ENCODE assay signal across 25 cellular contexts in the genomic region with DNA sequence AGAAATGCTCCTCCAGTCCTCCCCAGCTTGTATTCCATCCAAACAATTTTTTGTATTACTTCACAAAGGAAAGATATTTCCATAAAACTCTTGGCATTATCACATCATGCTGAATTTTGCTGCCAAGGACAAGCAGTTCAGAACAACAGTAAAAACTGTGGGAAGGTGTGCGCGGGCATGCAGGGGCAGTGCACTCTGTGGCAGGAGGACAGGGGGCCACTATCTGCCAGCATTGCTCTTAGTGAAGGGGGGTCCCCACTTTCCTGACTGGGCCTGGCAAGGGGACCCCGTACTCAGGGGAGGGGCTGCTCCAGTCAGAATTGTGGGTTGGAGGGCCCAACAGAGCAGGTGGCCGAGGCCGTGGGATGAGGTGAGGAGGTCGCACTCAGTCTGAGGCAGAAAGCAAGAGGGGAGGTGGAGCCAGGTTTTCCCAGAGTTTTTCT. TPM values are rescaled to one million over a fixed set of nuclear protein-coding genes. Genes with fewer than 3 reads are reported as not detected.
DNase-seq lines count a peak whose midpoint lies in the region; TF ChIP-seq lines count a peak whose summit lies in the region.
"Had no signal": no experiment of that assay in that cellular context is flagged by ENCODE, and none has a peak within 500 bp of the region (broad histone marks: within the 10 kb centered on the region; RNA-seq: fewer than 3 reads in every experiment).

No MANE protein-coding gene starts in this region.

- intact Hi-C loops in left ventricle myocardium inferior (cut with micrococcal nuclease): no loop called here
- intact Hi-C loops in ovary (cut with DNase I): no loop called here
- intact Hi-C loops in tibial artery (cut with DNase I; ENCODE audit: low total_unique reads): no loop called here

- H3K4me2 ChIP-seq in MM.1S (ENCODE audit: low read depth, low read length): no peak overlapping the region

- H3K4me3 ChIP-seq in adipocyte (ENCODE audit: low read length) (no peak overlapping the region), left ventricle myocardium inferior (no peak overlapping the region), ovary (no peak overlapping the region), tibial artery (no peak overlapping the region), MM.1S (ENCODE audit: low read length) (no peak overlapping the region)
- H3K4me3 ChIP-seq: heart right ventricle, left lung, skin epidermis had no signal

- no peaks in the 10 kb centered on the region for H3K9me2 ChIP-seq in MM.1S (replicated peaks; ENCODE audit: insufficient read depth, low read length)

- H3K4me1 ChIP-seq in adipocyte (ENCODE audit: control insufficient read depth, insufficient read depth, low read length) (peaks cover 24% of the 10 kb centered on the region), left ventricle myocardium inferior (peaks cover 35% of the 10 kb centered on the region), ovary (ENCODE audit: insufficient read depth) (peaks cover 22% of the 10 kb centered on the region), tibial artery (peaks cover 0 to 10% (median 4%) of the 10 kb centered on the region in 4 donors), MM.1S (ENCODE audit: low read length) (no peaks in the 10 kb centered on the region)
- H3K4me1 ChIP-seq: left lung had no signal

- H2AFZ ChIP-seq in MM.1S (ENCODE audit: low read length): no peak overlapping the region

- H3K27me3 ChIP-seq in adipocyte (replicated peaks; ENCODE audit: control insufficient read depth, insufficient read depth, low read length): no peaks in the 10 kb centered on the region
- H3K27me3 ChIP-seq in left ventricle myocardium inferior (ENCODE audit: low read depth): no peaks in the 10 kb centered on the region
- H3K27me3 ChIP-seq in ovary: no peaks in the 10 kb centered on the region
- H3K27me3 ChIP-seq in tibial artery: no peaks in the 10 kb centered on the region
- H3K27me3 ChIP-seq in MM.1S (replicated peaks; ENCODE audit: insufficient read depth, low read length): no peaks in the 10 kb centered on the region
- H3K27me3 ChIP-seq: heart right ventricle, left lung had no signal

- TF ChIP-seq CTCF in left ventricle myocardium inferior (IDR thresholded peaks at IDR 0.05; ENCODE audit: borderline replicate concordance): no peak
- no peak for TF ChIP-seq CTCF in ovary (IDR thresholded peaks at IDR 0.05)
- no peak for TF ChIP-seq CTCF in tibial artery (IDR thresholded peaks at IDR 0.05)
- no peak for TF ChIP-seq CTCF in MM.1S (IDR thresholded peaks at IDR 0.05; ENCODE audit: low read length)

- H3K9ac ChIP-seq in adipocyte (ENCODE audit: low read length) (peak overlapping the region; percentile 33), MM.1S (ENCODE audit: low read length) (no peak overlapping the region)

- no peaks in the 10 kb centered on the region for H3K9me3 ChIP-seq in adipocyte (ENCODE audit: control insufficient read depth, low read length)
- H3K9me3 ChIP-seq in left ventricle myocardium inferior (replicated peaks): no peaks in the 10 kb centered on the region
- no peaks in the 10 kb centered on the region for H3K9me3 ChIP-seq in ovary
- H3K9me3 ChIP-seq in tibial artery: no peaks in the 10 kb centered on the region
- no peaks in the 10 kb centered on the region for H3K9me3 ChIP-seq in MM.1S (replicated peaks; ENCODE audit: insufficient read depth, low read length)
- H3K9me3 ChIP-seq: heart right ventricle, left lung had no signal

- WGBS in ovary, 3 donors: 44 to 51% (median 46%) methylated on average over 6 of the region's 6 CpGs

- TF ChIP-seq POLR2A in ovary (IDR thresholded peaks at IDR 0.05): no peak

- no peaks in the 10 kb centered on the region for H3F3A ChIP-seq in MM.1S (ENCODE audit: insufficient read depth, low read length)

- no peaks in the 10 kb centered on the region for H4K20me1 ChIP-seq in MM.1S (ENCODE audit: insufficient read depth, low read length)

- H3K36me3 ChIP-seq in adipocyte (ENCODE audit: control insufficient read depth, insufficient read depth, low read length, severe bottlenecking) (peaks cover 56% of the 10 kb centered on the region), left ventricle myocardium inferior (peaks cover 71% of the 10 kb centered on the region), ovary (no peaks in the 10 kb centered on the region), tibial artery (peaks cover 21 to 75% (median 63%) of the 10 kb centered on the region in 3 donors), MM.1S (replicated peaks; ENCODE audit: insufficient read depth, low read length) (no peaks in the 10 kb centered on the region)

- H3K79me2 ChIP-seq in MM.1S (ENCODE audit: low read length): no peaks in the 10 kb centered on the region

- H3K27ac ChIP-seq in left ventricle myocardium inferior (replicated peaks) (peak overlapping the region; percentile 65), ovary (peak overlapping the region; percentile 61 to 66), tibial artery (peak overlapping the region; percentile 49 to 55), MM.1S (ENCODE audit: low read length) (no peak overlapping the region)
- H3K27ac ChIP-seq: left lung had no signal

- DNase-seq in adipocyte (ENCODE audit: low read depth) (no peak), left ventricle myocardium inferior (no peak), ovary (peak in 2 of 5 donors; percentile 41 to 62), tibial artery (no peak), MM.1S (no peak), medulla oblongata (ENCODE audit: extremely low spot score) (no peak), NK-92 (lab: John Stamatoyannopoulos, UW; ENCODE audit: unreplicated experiment) (no peak)
- no peak for DNase-seq in activated CD4-positive, CD25-positive, alpha-beta regulatory T cell (lab: John Stamatoyannopoulos, UW)
- DNase-seq: DMS153; GDM1; heart right ventricle; IMR-90; left lung; NCI-H1417 treated with DMSO at 0.1 percent for 48 hours; NCI-H2107; NCI-H524 treated with DMSO at 0.1 percent for 48 hours; occipital lobe; RPMI8226; stimulated activated CD4-positive, alpha-beta T cell treated with anti-CD3 and anti-CD28 coated beads, Interleukin-2, amount 100 ng/mL, for 24 hours; stimulated activated naive CD4-positive, alpha-beta T cell treated with Interleukin-2 at 50 U/mL for 16 hours; T1000 had no signal

- no peak for TF ChIP-seq EP300 in ovary (IDR thresholded peaks at IDR 0.05)

RNA-seq across cellular contexts. Expression of gene ANGPTL2, which starts 32.8 kb away (rescaled TPM):
- total RNA-seq in left ventricle myocardium inferior: 35.7 TPM
- total RNA-seq in ovary: 100 to 1,000 TPM in 1 of 7 donors, 10 to 100 TPM in 5, 1 to 10 TPM in 1; 9.8 to 108 (median 64.1) TPM
- polyA plus RNA-seq in ovary: 100 to 1,000 TPM in 1 of 2 donors, 10 to 100 TPM in 1; 27.5 to 114 TPM
- total RNA-seq: activated CD8-positive, alpha-beta memory T cell treated with anti-CD3 and anti-CD28 coated beads for 36 hours; activated naive CD4-positive, alpha-beta T cell treated with anti-CD3 and anti-CD28 coated beads, Interleukin-2, amount 50 U/mL, for 72 hours had no signal
- polyA plus RNA-seq: CD14-positive monocyte had no signal
